In the genomic region with DNA sequence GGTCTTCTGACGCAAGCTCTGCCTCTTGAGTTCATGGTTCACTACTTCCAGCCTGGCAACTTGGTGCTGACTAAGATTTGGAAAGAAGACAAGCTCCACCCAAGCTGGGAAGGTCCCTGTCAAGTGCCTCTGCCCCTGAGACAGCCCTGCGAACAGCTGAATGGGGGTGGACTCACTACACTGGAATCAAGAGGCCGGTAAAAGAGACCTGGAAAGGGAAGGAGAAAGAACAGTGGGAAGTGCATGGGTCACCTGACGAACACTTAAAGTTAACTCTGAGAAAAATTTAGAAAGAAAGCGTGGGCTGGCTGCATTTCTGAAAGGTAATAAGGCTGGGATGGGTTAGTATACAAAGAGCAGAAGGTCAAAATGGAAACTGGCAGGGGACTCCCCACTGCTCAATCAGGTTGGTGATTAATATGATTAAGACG, we compare ENCODE assay signal across 8 cellular contexts. TPM values are rescaled to one million over a fixed set of nuclear protein-coding genes. Genes with fewer than 3 reads are reported as not detected.
DNase-seq lines count a peak whose midpoint lies in the region; ATAC-seq and TF ChIP-seq lines count a peak whose summit lies in the region.

No MANE protein-coding gene starts in this region.

- H3K4me1 Mint-ChIP-seq in nephron, result peaks cover 55% of the 10 kb centered on the region

- H3K9me2 ChIP-seq in PC-3 (replicated peaks; ENCODE audit: low read length), result no peaks in the 10 kb centered on the region

- no peak overlapping the region for H3K4me2 ChIP-seq in PC-3 (ENCODE audit: low read length)

- no peaks in the 10 kb centered on the region for H3K36me3 ChIP-seq in PC-3 (ENCODE audit: low read depth, low read length)
- no peaks in the 10 kb centered on the region for H3K36me3 ChIP-seq in sigmoid colon

- peaks cover 5% of the 10 kb centered on the region for H3K36me3 Mint-ChIP-seq in nephron (ENCODE audit: low read depth)

- H3K27me3 Mint-ChIP-seq in nephron (ENCODE audit: low read depth), result no peaks in the 10 kb centered on the region

- DNase-seq in GOT3 (lab: John Stamatoyannopoulos, UW) (peak; percentile 42), PC-3 (peak; percentile 59), NCI-H128 (lab: John Stamatoyannopoulos, UW; ENCODE audit: unreplicated experiment) (no peak), sigmoid colon (no peak)
- no peak for DNase-seq in NK-92 treated with Interleukin-12 subunit alpha and Interleukin-12 subunit beta, amount 100 ng/mL, for 24 hours (lab: John Stamatoyannopoulos, UW)
- DNase-seq in stimulated activated CD4-positive, alpha-beta T cell treated with anti-CD3 and anti-CD28 coated beads, Interleukin-4, amount 100 ng/mL, for 1 hour, result no peak

- no peak for TF ChIP-seq EP300 in sigmoid colon (IDR thresholded peaks at IDR 0.05)

- H3K9ac ChIP-seq in PC-3 (ENCODE audit: low read length), result no peak overlapping the region

- H3K9me3 Mint-ChIP-seq in nephron, result no peaks in the 10 kb centered on the region

- H3K79me2 ChIP-seq in PC-3 (ENCODE audit: low read length), result no peaks in the 10 kb centered on the region

- H3K4me3 Mint-ChIP-seq in nephron, result peak overlapping the region in 2 of 3 experiments; percentile 43 to 58

- H3K27me3 ChIP-seq in PC-3 (ENCODE audit: low read length), result no peaks in the 10 kb centered on the region
- no peaks in the 10 kb centered on the region for H3K27me3 ChIP-seq in sigmoid colon

- H3K4me1 ChIP-seq in PC-3 (ENCODE audit: insufficient read depth, low read length) (0 out of 2 replicates have a peak, but pooled peaks cover 6% of the 10 kb centered on the region), sigmoid colon (peaks cover 0 to 35% (median 23%) of the 10 kb centered on the region in 4 donors)

- intact Hi-C loops in PC-3 (cut with micrococcal nuclease) (no loop called here), sigmoid colon (cut with DNase I) (no loop called here)

- ATAC-seq in GM18517 (IDR thresholded peaks at IDR 0.05; ENCODE audit: unreplicated experiment) (peak; percentile 92), PC-3 (no peak)

- H3K4me3 ChIP-seq in PC-3 (ENCODE audit: low read length), result no peak overlapping the region
- no peak overlapping the region for H3K4me3 ChIP-seq in sigmoid colon

- H2AFZ ChIP-seq in PC-3 (ENCODE audit: low read length), result no peak overlapping the region

- CTCF ChIA-PET in PC-3 (lab: Charles Lee), result no interaction called here

- no peaks in the 10 kb centered on the region for H3K9me3 ChIP-seq in PC-3 (ENCODE audit: low read length)
- no peaks in the 10 kb centered on the region for H3K9me3 ChIP-seq in sigmoid colon

- peak overlapping the region; percentile 63 to 97 (median 84) for H3K27ac Mint-ChIP-seq in nephron

- 62% methylated on average over 6 of the region's 6 CpGs for WGBS in sigmoid colon, 2 donors

- H3F3A ChIP-seq in PC-3 (ENCODE audit: low read length, unreplicated experiment), result no peaks in the 10 kb centered on the region

- no peaks in the 10 kb centered on the region for H4K20me1 ChIP-seq in PC-3 (ENCODE audit: low read length)

- BruUV-seq in PC-3 (replicated peaks; lab: Mats Ljungman, UMichigan), result no TSS peak

- no peak for TF ChIP-seq POLR2A in sigmoid colon (IDR thresholded peaks at IDR 0.05)

- POLR2A ChIA-PET in PC-3 (lab: Charles Lee; ENCODE audit: unreplicated experiment), result no interaction called here

- H3K27ac ChIP-seq in PC-3 (ENCODE audit: low read length) (no peak overlapping the region), sigmoid colon (peak overlapping the region in 1 of 4 donors; percentile 18)

- TF ChIP-seq CTCF in PC-3 (conservative IDR thresholded peaks at IDR 0.05; ENCODE audit: low read depth, low read length) (no peak), nephron (IDR thresholded peaks at IDR 0.05; ENCODE audit: unreplicated experiment in 3 of 3) (no peak), sigmoid colon (IDR thresholded peaks at IDR 0.05) (no peak)

RNA-seq across cellular contexts. Expression of gene ZNF496, which starts 26.1 kb away (rescaled TPM):
- 79.4 and 103 TPM in 2 replicates for total RNA-seq in PC-3 (2014; rRNA removed)
- 10 to 100 TPM; 31.6 to 70.7 (median 37.3) TPM for total RNA-seq in sigmoid colon
- 10 to 100 TPM in 1 of 3 donors, 1 to 10 TPM in 2; 3.2 to 10.1 (median 4.8) TPM for polyA plus RNA-seq in sigmoid colon

RNA-seq across cellular contexts. Expression of gene NLRP3, which starts 58.2 kb away (rescaled TPM):
- total RNA-seq in PC-3 (2014; rRNA removed) (0.35 and 0.40 TPM in 2 replicates), sigmoid colon (1 to 10 TPM; 1.4 to 3.3 (median 3.0) TPM)
- polyA plus RNA-seq in sigmoid colon, result 1 to 10 TPM; 1.1 to 3.2 (median 1.8) TPM

Comparison
In these comparisons a context has a peak if more than half of its experiments do, and no peak if none do; other contexts are left out.
1. DNase-seq: peak in GOT3 (single experiment) and PC-3 (single experiment); none in NK-92 treated with Interleukin-12 subunit alpha and Interleukin-12 subunit beta, amount 100 ng/mL, for 24 hours (single experiment), stimulated activated CD4-positive, alpha-beta T cell treated with anti-CD3 and anti-CD28 coated beads, Interleukin-4, amount 100 ng/mL, for 1 hour (single experiment), NCI-H128 (single experiment) and sigmoid colon (single experiment).